19 cellular contexts compared by ENCODE assay signal in the genomic region with DNA sequence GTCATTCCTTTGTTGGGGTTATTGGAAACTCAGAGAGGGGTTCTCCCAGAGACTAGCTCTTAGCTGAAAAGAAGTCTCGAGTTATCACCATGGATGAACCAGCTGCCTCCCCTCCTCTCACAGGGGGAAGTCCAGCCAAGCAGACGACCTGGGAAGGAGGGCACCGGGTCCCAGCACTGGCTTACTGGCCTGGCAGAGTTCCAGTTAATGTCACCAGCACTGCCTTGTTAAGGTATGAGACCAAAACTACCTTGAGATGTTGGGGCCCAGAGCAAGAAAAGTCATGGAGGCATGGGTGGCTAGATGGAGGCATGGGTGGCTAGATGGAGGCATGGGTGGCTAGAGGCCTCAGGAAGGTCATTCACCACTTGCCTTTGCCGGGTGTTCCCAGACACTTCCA.
DNase-seq lines count a peak whose midpoint lies in the region; ATAC-seq and TF ChIP-seq lines count a peak whose summit lies in the region.
"Had no signal": no experiment of that assay in that cellular context is flagged by ENCODE, and none has a peak within 500 bp of the region (broad histone marks: within the 10 kb centered on the region; RNA-seq: fewer than 3 reads in every experiment).

No MANE protein-coding gene starts in this region.

- intact Hi-C loops in breast epithelium (cut with DNase I; ENCODE audit: low total_unique reads): no loop called here
- intact Hi-C loops in MCF 10A (cut with micrococcal nuclease): loop anchor here (5.0 kb wide), 1 partner anchor 93 kb away; a partner anchor contains a TSS

- peaks cover 11% of the 10 kb centered on the region for H3K4me1 Mint-ChIP-seq in MCF 10A (ENCODE audit: insufficient read depth, unreplicated experiment)
- H3K4me1 Mint-ChIP-seq in effector memory CD8-positive, alpha-beta T cell (ENCODE audit: low read depth in 2 of 2): peaks cover 18 to 21% of the 10 kb centered on the region in 2 donors
- H3K4me1 Mint-ChIP-seq in natural killer cell treated with Interleukin-12 subunit alpha and Interleukin-12 subunit beta and Interleukin-15 and Interleukin-18, amount 100 ng/mL, for 72 hours (ENCODE audit: low read depth in 2 of 2): peaks cover 21 to 41% of the 10 kb centered on the region in 2 donors

- no peaks in the 10 kb centered on the region for H3K9me3 ChIP-seq in breast epithelium
- no peaks in the 10 kb centered on the region for H3K9me3 ChIP-seq in upper lobe of left lung
- H3K9me3 ChIP-seq: ascending aorta had no signal

- no peaks in the 10 kb centered on the region for H3K27me3 Mint-ChIP-seq in MCF 10A (ENCODE audit: insufficient read depth, unreplicated experiment)
- no peaks in the 10 kb centered on the region for H3K27me3 Mint-ChIP-seq in effector memory CD8-positive, alpha-beta T cell
- H3K27me3 Mint-ChIP-seq in natural killer cell treated with Interleukin-12 subunit alpha and Interleukin-12 subunit beta and Interleukin-15 and Interleukin-18, amount 100 ng/mL, for 72 hours: no peaks in the 10 kb centered on the region
- H3K27me3 Mint-ChIP-seq: type B pancreatic cell had no signal

- H3K9me3 Mint-ChIP-seq in MCF 10A (ENCODE audit: unreplicated experiment): no peaks in the 10 kb centered on the region
- no peaks in the 10 kb centered on the region for H3K9me3 Mint-ChIP-seq in effector memory CD8-positive, alpha-beta T cell
- H3K9me3 Mint-ChIP-seq in natural killer cell treated with Interleukin-12 subunit alpha and Interleukin-12 subunit beta and Interleukin-15 and Interleukin-18, amount 100 ng/mL, for 72 hours: no peaks in the 10 kb centered on the region
- H3K9me3 Mint-ChIP-seq: type B pancreatic cell had no signal

- H3K27ac ChIP-seq in breast epithelium (peak overlapping the region; percentile 67 to 75), upper lobe of left lung (peak overlapping the region; percentile 2 to 77 (median 76))
- H3K27ac ChIP-seq: ascending aorta had no signal

- H3K4me3 ChIP-seq in breast epithelium (no peak overlapping the region), upper lobe of left lung (no peak overlapping the region)
- H3K4me3 ChIP-seq: ascending aorta had no signal

- H3K4me1 ChIP-seq in breast epithelium (peaks cover 0 to 8% of the 10 kb centered on the region in 2 donors), upper lobe of left lung (peaks cover 13 to 23% (median 18%) of the 10 kb centered on the region in 4 donors)

- BruUV-seq in MCF 10A (replicated peaks; lab: Mats Ljungman, UMichigan): no TSS peak

- WGBS in upper lobe of left lung, 2 donors: 85 to 89% methylated on average over 2 to 4 of the region's 4 CpGs

- POLR2A ChIA-PET in MCF 10A (lab: Yijun Ruan, JAX): no interaction called here

- TF ChIP-seq EP300 in upper lobe of left lung (IDR thresholded peaks at IDR 0.05): no peak

- no peak overlapping the region for H3K27ac Mint-ChIP-seq in MCF 10A (ENCODE audit: low read depth, unreplicated experiment)
- peak overlapping the region; percentile 59 to 87 for H3K27ac Mint-ChIP-seq in effector memory CD8-positive, alpha-beta T cell
- H3K27ac Mint-ChIP-seq in natural killer cell treated with Interleukin-12 subunit alpha and Interleukin-12 subunit beta and Interleukin-15 and Interleukin-18, amount 100 ng/mL, for 72 hours: peak overlapping the region; percentile 17 to 82
- H3K27ac Mint-ChIP-seq: type B pancreatic cell had no signal

- DNase-seq in breast epithelium (ENCODE audit: low spot score in 2 of 2): no peak
- no peak for DNase-seq in MCF 10A (ENCODE audit: unreplicated experiment)
- no peak for DNase-seq in effector memory CD8-positive, alpha-beta T cell
- DNase-seq in natural killer cell treated with Interleukin-12 subunit alpha and Interleukin-12 subunit beta and Interleukin-15 and Interleukin-18, amount 100 ng/mL, for 72 hours (ENCODE audit: low spot score): no peak
- no peak for DNase-seq in upper lobe of left lung
- DNase-seq in GM03348 (ENCODE audit: low spot score): no peak
- DNase-seq in NCI-H1105 treated with DMSO at 0.1 percent for 48 hours (lab: John Stamatoyannopoulos, UW): no peak
- no peak for DNase-seq in NCI-H2227 (lab: John Stamatoyannopoulos, UW; ENCODE audit: unreplicated experiment)
- DNase-seq: activated naive CD4-positive, alpha-beta T cell; C1 segment of cervical spinal cord; H7; hippocampal formation; kidney glomerular epithelial cell; NCI-H1417 treated with DMSO at 0.1 percent for 48 hours; NCI-H69; stimulated activated CD4-positive, alpha-beta T cell treated with anti-CD3 and anti-CD28 coated beads, Interleukin-1b, Interleukin-23, amount 100 ng/mL, for 48 hours; stimulated activated naive CD8-positive, alpha-beta T cell treated with anti-CD3 and anti-CD28 coated beads, Interleukin-15, Interleukin-2, amounts not matched to agents 100 U/mL and 50 U/mL, for 24 hours had no signal

- H3K4me3 Mint-ChIP-seq in MCF 10A (ENCODE audit: unreplicated experiment): no peak overlapping the region
- no peak overlapping the region for H3K4me3 Mint-ChIP-seq in effector memory CD8-positive, alpha-beta T cell
- no peak overlapping the region for H3K4me3 Mint-ChIP-seq in natural killer cell treated with Interleukin-12 subunit alpha and Interleukin-12 subunit beta and Interleukin-15 and Interleukin-18, amount 100 ng/mL, for 72 hours
- H3K4me3 Mint-ChIP-seq: type B pancreatic cell had no signal

- TF ChIP-seq CTCF in breast epithelium (IDR thresholded peaks at IDR 0.05) (no peak), MCF 10A (IDR thresholded peaks at IDR 0.05; ENCODE audit: unreplicated experiment) (no peak), upper lobe of left lung (IDR thresholded peaks at IDR 0.05) (no peak)

- H3K36me3 Mint-ChIP-seq in MCF 10A (ENCODE audit: insufficient read depth, unreplicated experiment): no peaks in the 10 kb centered on the region
- no peaks in the 10 kb centered on the region for H3K36me3 Mint-ChIP-seq in effector memory CD8-positive, alpha-beta T cell (ENCODE audit: insufficient read depth)
- H3K36me3 Mint-ChIP-seq in natural killer cell treated with Interleukin-12 subunit alpha and Interleukin-12 subunit beta and Interleukin-15 and Interleukin-18, amount 100 ng/mL, for 72 hours: no peaks in the 10 kb centered on the region
- H3K36me3 Mint-ChIP-seq: type B pancreatic cell had no signal

- TF ChIP-seq POLR2A in breast epithelium (IDR thresholded peaks at IDR 0.05) (no peak), upper lobe of left lung (IDR thresholded peaks at IDR 0.05) (no peak)

- H3K36me3 ChIP-seq in breast epithelium (no peaks in the 10 kb centered on the region), upper lobe of left lung (no peaks in the 10 kb centered on the region)
- H3K36me3 ChIP-seq: ascending aorta had no signal

- ATAC-seq in effector memory CD8-positive, alpha-beta T cell (replicated peaks): no peak
- no peak for ATAC-seq in natural killer cell treated with Interleukin-12 subunit alpha and Interleukin-12 subunit beta and Interleukin-15 and Interleukin-18, amount 100 ng/mL, for 72 hours
- no peak for ATAC-seq in upper lobe of left lung (ENCODE audit: low FRiP score in 2 of 2)
- ATAC-seq: stimulated activated naive CD8-positive, alpha-beta T cell treated with anti-CD3 and anti-CD28 coated beads, Interleukin-15, Interleukin-2, amounts not matched to agents 100 U/mL and 50 U/mL, for 24 hours had no signal

- H3K27me3 ChIP-seq in breast epithelium (no peaks in the 10 kb centered on the region), upper lobe of left lung (no peaks in the 10 kb centered on the region)
- H3K27me3 ChIP-seq: ascending aorta had no signal

- CTCF ChIA-PET in MCF 10A (lab: Yijun Ruan, JAX): interaction anchor here (1.1 kb wide), 1 partner anchor 11 kb away, joined by 3 read pairs; no protein-coding TSS in a partner anchor
